8 cellular contexts compared by ENCODE assay signal in genomic region chr1:211259596-211260126, GRCh38. TPM values are rescaled to one million over a fixed set of nuclear protein-coding genes. Genes with fewer than 3 reads are reported as not detected.
DNase-seq lines count a peak whose midpoint lies in the region; ATAC-seq, FAIRE-seq and TF ChIP-seq lines count a peak whose summit lies in the region.

No MANE protein-coding gene starts in this region.

- H4K20me1 ChIP-seq in OCI-LY1 (ENCODE audit: insufficient read depth, low read length), result no peaks in the 10 kb centered on the region
- peaks cover 5% of the 10 kb centered on the region for H4K20me1 ChIP-seq in astrocyte (ENCODE audit: insufficient read depth, low read length)

- H3K4me3 ChIP-seq in OCI-LY1 (ENCODE audit: low read depth, low read length, poor library complexity, severe bottlenecking) (peak overlapping the region; percentile 85), astrocyte (ENCODE audit: insufficient read depth, low read depth, low read length) (peak overlapping the region; percentile 85), skeletal muscle cell (ENCODE audit: low read depth, low read length) (peak overlapping the region; percentile 89)

- H3K27me3 ChIP-seq in OCI-LY1 (ENCODE audit: insufficient read depth, low read length) (no peaks in the 10 kb centered on the region), astrocyte (ENCODE audit: insufficient read depth, low read length) (no peaks in the 10 kb centered on the region)

- in situ Hi-C loops in KBM-7 (cut with MboI; ENCODE audit: low pct_unique_long_range_greater_than_20kb, low sequenced_read_pairs), result no loop called here

- FAIRE-seq in astrocyte (lab: Jason Lieb, UNC), result no peak

- peaks cover 18% of the 10 kb centered on the region; the same call in 1 of the 2 replicates for H3K36me3 ChIP-seq in OCI-LY1 (ENCODE audit: insufficient read depth, low read length)
- no peaks in the 10 kb centered on the region for H3K36me3 ChIP-seq in astrocyte (ENCODE audit: insufficient read depth, low read length)

- peak overlapping the region; percentile 98 for H3K4me3 Mint-ChIP-seq in astrocyte (ENCODE audit: unreplicated experiment)

- no peak overlapping the region for H2AFZ ChIP-seq in OCI-LY1 (ENCODE audit: low read length)
- H2AFZ ChIP-seq in astrocyte (ENCODE audit: low read depth, low read length), result peak overlapping the region; percentile 90

- H3F3A ChIP-seq in OCI-LY1 (ENCODE audit: insufficient read depth, low read length), result no peaks in the 10 kb centered on the region

- H3K27ac Mint-ChIP-seq in astrocyte (ENCODE audit: unreplicated experiment), result no peak overlapping the region

- peak; percentile 89 for DNase-seq in NCI-H82 (lab: John Stamatoyannopoulos, UW)
- DNase-seq in NCI-H82 treated with DMSO at 0.1 percent for 48 hours (lab: John Stamatoyannopoulos, UW; ENCODE audit: unreplicated experiment), result no peak
- DNase-seq in astrocyte (ENCODE audit: low read depth), result no peak
- DNase-seq in hippocampal formation (lab: John Stamatoyannopoulos, UW), result peak; percentile 43 to 64
- peak; percentile 7 for DNase-seq in skeletal muscle cell (ENCODE audit: low read depth)
- DNase-seq in KBM-7, result no peak

- H3K36me3 Mint-ChIP-seq in astrocyte (ENCODE audit: low read depth, unreplicated experiment), result peaks cover 4% of the 10 kb centered on the region

- H3K4me1 Mint-ChIP-seq in astrocyte (ENCODE audit: low read depth, unreplicated experiment), result peaks cover 13% of the 10 kb centered on the region

- H3K27ac ChIP-seq in OCI-LY1 (ENCODE audit: low read depth, low read length, poor library complexity, severe bottlenecking) (peak overlapping the region; percentile 96), astrocyte (ENCODE audit: low read depth, low read length) (peak overlapping the region; percentile 97)

- H3K9me3 Mint-ChIP-seq in astrocyte (ENCODE audit: unreplicated experiment), result no peaks in the 10 kb centered on the region

- no peaks in the 10 kb centered on the region for H3K9me3 ChIP-seq in OCI-LY1 (ENCODE audit: low read length)
- no peaks in the 10 kb centered on the region for H3K9me3 ChIP-seq in astrocyte (ENCODE audit: insufficient read depth, low read depth, low read length)

- H3K27me3 Mint-ChIP-seq in astrocyte (ENCODE audit: low read depth, unreplicated experiment), result no peaks in the 10 kb centered on the region

- H3K79me2 ChIP-seq in OCI-LY1 (ENCODE audit: insufficient read depth, low read length) (peaks cover 15% of the 10 kb centered on the region; the same call in 1 of the 2 replicates), astrocyte (ENCODE audit: insufficient read depth, low read length) (peaks cover 33% of the 10 kb centered on the region)

- peaks cover 20% of the 10 kb centered on the region for H3K4me1 ChIP-seq in OCI-LY1 (ENCODE audit: insufficient read depth, low read length, severe bottlenecking)
- H3K4me1 ChIP-seq in astrocyte (ENCODE audit: insufficient read depth, low read length), result peaks cover 11% of the 10 kb centered on the region

- H3K4me2 ChIP-seq in OCI-LY1 (ENCODE audit: low read length), result peak overlapping the region; percentile 86
- H3K4me2 ChIP-seq in astrocyte (ENCODE audit: low read length), result peak overlapping the region; percentile 86

- H3K9me2 ChIP-seq in OCI-LY1 (ENCODE audit: low read depth, low read length), result no peaks in the 10 kb centered on the region

- TF ChIP-seq CTCF in OCI-LY1 (IDR thresholded peaks at IDR 0.05; ENCODE audit: low read length) (no peak), astrocyte (IDR thresholded peaks at IDR 0.05; ENCODE audit: insufficient read depth, low read depth, low read length) (no peak)

- ATAC-seq in HG02885 (IDR thresholded peaks at IDR 0.05; ENCODE audit: poor library complexity, unreplicated experiment), result peak; percentile 11

- peak overlapping the region; percentile 99 for H3K9ac ChIP-seq in OCI-LY1 (ENCODE audit: low read length)
- H3K9ac ChIP-seq in astrocyte (ENCODE audit: low read length), result peak overlapping the region; percentile 94

RNA-seq across cellular contexts. Expression of gene RCOR3, which starts 0.5 kb away (rescaled TPM):
- total RNA-seq in astrocyte, result 63.4 and 68.2 TPM in 2 replicates

Comparison
In these comparisons a context has a peak if more than half of its experiments do, and no peak if none do; other contexts are left out.
1. DNase-seq: peak in NCI-H82 (single experiment), hippocampal formation (2 of 2) and skeletal muscle cell (single experiment); none in NCI-H82 treated with DMSO at 0.1 percent for 48 hours (single experiment), astrocyte (single experiment) and KBM-7 (single experiment).
2. Peak in every context shown above with its lines, with median percentiles within 50 percentile points of each other: H3K4me3 ChIP-seq.